25 cellular contexts compared by ENCODE assay signal in genomic region chr6:153145591-153145990, GRCh38. TPM values are rescaled to one million over a fixed set of nuclear protein-coding genes. Genes with fewer than 3 reads are reported as not detected.
DNase-seq lines count a peak whose midpoint lies in the region; ATAC-seq and TF ChIP-seq lines count a peak whose summit lies in the region.
"Had no signal": no experiment of that assay in that cellular context is flagged by ENCODE, and none has a peak within 500 bp of the region (broad histone marks: within the 10 kb centered on the region; RNA-seq: fewer than 3 reads in every experiment).

No MANE protein-coding gene starts in this region.

- no peak for TF ChIP-seq POLR2A in thyroid gland (IDR thresholded peaks at IDR 0.05)
- TF ChIP-seq POLR2A in right lobe of liver (IDR thresholded peaks at IDR 0.05) = no peak

- no peak for TF ChIP-seq CTCF in thyroid gland (IDR thresholded peaks at IDR 0.05)
- TF ChIP-seq CTCF in activated CD8-positive, alpha-beta T cell treated with anti-CD3 and anti-CD28 coated beads for 36 hours (IDR thresholded peaks at IDR 0.05) = no peak
- TF ChIP-seq CTCF in right lobe of liver (IDR thresholded peaks at IDR 0.05) = no peak

- H3K27ac Mint-ChIP-seq in activated CD8-positive, alpha-beta T cell treated with anti-CD3 and anti-CD28 coated beads for 36 hours = no peak overlapping the region
- H3K27ac Mint-ChIP-seq: activated naive CD8-positive, alpha-beta T cell treated with anti-CD3 and anti-CD28 coated beads for 36 hours; activated T-helper 17 cell treated with anti-CD3 and anti-CD28 coated beads, Interleukin-2, amount 50 U/mL, for 72 hours; CD8-positive, alpha-beta memory T cell; naive B cell had no signal

- H3K27ac ChIP-seq in thyroid gland = no peak overlapping the region
- H3K27ac ChIP-seq in right lobe of liver = no peak overlapping the region
- H3K27ac ChIP-seq: 22Rv1, SK-N-MC, WERI-Rb-1 had no signal

- no peaks in the 10 kb centered on the region for H3K36me3 Mint-ChIP-seq in activated CD8-positive, alpha-beta T cell treated with anti-CD3 and anti-CD28 coated beads for 36 hours (ENCODE audit: low read depth)
- H3K36me3 Mint-ChIP-seq: activated naive CD8-positive, alpha-beta T cell treated with anti-CD3 and anti-CD28 coated beads for 36 hours; CD8-positive, alpha-beta memory T cell; naive B cell had no signal

- no peaks in the 10 kb centered on the region for H3K4me1 ChIP-seq in thyroid gland
- no peaks in the 10 kb centered on the region for H3K4me1 ChIP-seq in right lobe of liver

- DNase-seq in NCI-H1417 (lab: John Stamatoyannopoulos, UW) = peak; percentile 17 to 92 (median 70)
- no peak for DNase-seq in NCI-H1417 treated with DMSO at 0.1 percent for 48 hours (lab: John Stamatoyannopoulos, UW)
- peak; percentile 97 for DNase-seq in NCI-H2029 (lab: John Stamatoyannopoulos, UW)
- peak; percentile 97 for DNase-seq in NCI-H748 (lab: John Stamatoyannopoulos, UW; ENCODE audit: unreplicated experiment)
- DNase-seq in thyroid gland = peak; percentile 19 to 38
- DNase-seq in activated CD8-positive, alpha-beta T cell treated with anti-CD3 and anti-CD28 coated beads for 36 hours = no peak
- no peak for DNase-seq in right lobe of liver
- DNase-seq: activated CD4-positive, alpha-beta T cell treated with anti-CD3 and anti-CD28 coated beads, Interleukin-2, amount 50 U/mL, for 1 hour; activated naive CD8-positive, alpha-beta T cell treated with anti-CD3 and anti-CD28 coated beads for 36 hours; AML-193; CD8-positive, alpha-beta memory T cell; HCEC 1CT; mesenchymal stem cell; naive B cell; occipital lobe; stimulated activated CD4-positive, alpha-beta T cell treated with anti-CD3 and anti-CD28 coated beads, Interleukin-4, amount 100 ng/mL, for 4 hours; stimulated activated naive CD8-positive, alpha-beta T cell treated with anti-CD3 and anti-CD28 coated beads, Interleukin-15, Interleukin-2, amounts not matched to agents 100 U/mL and 50 U/mL, for 24 hours; WERI-Rb-1 had no signal

- H3K27me3 Mint-ChIP-seq in activated CD8-positive, alpha-beta T cell treated with anti-CD3 and anti-CD28 coated beads for 36 hours = peaks cover 3% of the 10 kb centered on the region
- H3K27me3 Mint-ChIP-seq: IgD-negative memory B cell, naive B cell had no signal

- POLR2A ChIA-PET in activated CD8-positive, alpha-beta T cell treated with anti-CD3 and anti-CD28 coated beads for 36 hours (lab: Charles Lee) = no interaction called here

- H3K9me3 ChIP-seq in thyroid gland (no peaks in the 10 kb centered on the region), right lobe of liver (no peaks in the 10 kb centered on the region)

- H3K9me3 Mint-ChIP-seq in activated CD8-positive, alpha-beta T cell treated with anti-CD3 and anti-CD28 coated beads for 36 hours = peaks cover 2% of the 10 kb centered on the region
- H3K9me3 Mint-ChIP-seq: activated naive CD8-positive, alpha-beta T cell treated with anti-CD3 and anti-CD28 coated beads for 36 hours; central memory CD8-positive, alpha-beta T cell; IgD-negative memory B cell had no signal

- no peak overlapping the region for H3K4me3 ChIP-seq in thyroid gland (replicated peaks in 1 of 3)
- H3K4me3 ChIP-seq in right lobe of liver = no peak overlapping the region
- H3K4me3 ChIP-seq: SK-N-MC had no signal

- no peaks in the 10 kb centered on the region for H3K27me3 ChIP-seq in thyroid gland
- H3K27me3 ChIP-seq in right lobe of liver = no peaks in the 10 kb centered on the region

- intact Hi-C loops in thyroid gland (cut with DNase I) = no loop called here
- intact Hi-C loops in activated CD8-positive, alpha-beta T cell treated with anti-CD3 and anti-CD28 coated beads for 36 hours (cut with micrococcal nuclease) = no loop called here
- intact Hi-C loops in right lobe of liver (cut with DNase I) = no loop called here

- 18 to 36% methylated on average over 3 to 4 of the region's 4 CpGs for WGBS in thyroid gland, 2 donors
- 29% methylated on average over 3 of the region's 4 CpGs for WGBS in right lobe of liver (ENCODE audit: insufficient coverage, low coverage, low lambda C conversion rate, missing lambda C conversion rate)

- H3K4me3 Mint-ChIP-seq in activated CD8-positive, alpha-beta T cell treated with anti-CD3 and anti-CD28 coated beads for 36 hours = no peak overlapping the region
- H3K4me3 Mint-ChIP-seq: activated naive CD8-positive, alpha-beta T cell treated with anti-CD3 and anti-CD28 coated beads for 36 hours; activated T-helper 17 cell treated with anti-CD3 and anti-CD28 coated beads, Interleukin-2, amount 50 U/mL, for 72 hours; CD8-positive, alpha-beta memory T cell; central memory CD8-positive, alpha-beta T cell; IgD-negative memory B cell had no signal

- H3K4me1 Mint-ChIP-seq in activated CD8-positive, alpha-beta T cell treated with anti-CD3 and anti-CD28 coated beads for 36 hours (ENCODE audit: low read depth) = no peaks in the 10 kb centered on the region
- H3K4me1 Mint-ChIP-seq: activated naive CD8-positive, alpha-beta T cell treated with anti-CD3 and anti-CD28 coated beads for 36 hours; activated T-helper 17 cell treated with anti-CD3 and anti-CD28 coated beads, Interleukin-2, amount 50 U/mL, for 72 hours; CD8-positive, alpha-beta memory T cell; central memory CD8-positive, alpha-beta T cell; IgD-negative memory B cell; naive B cell had no signal

- H3K36me3 ChIP-seq in thyroid gland = no peaks in the 10 kb centered on the region
- no peaks in the 10 kb centered on the region for H3K36me3 ChIP-seq in right lobe of liver
- H3K36me3 ChIP-seq: WERI-Rb-1 had no signal

- no peak for ATAC-seq in activated CD8-positive, alpha-beta T cell treated with anti-CD3 and anti-CD28 coated beads for 36 hours
- no peak for ATAC-seq in right lobe of liver
- ATAC-seq in HG03565 (IDR thresholded peaks at IDR 0.05; ENCODE audit: unreplicated experiment) = no peak
- ATAC-seq: activated T-helper 17 cell treated with anti-CD3 and anti-CD28 coated beads, Interleukin-2, amount 50 U/mL, for 72 hours; stimulated activated naive CD8-positive, alpha-beta T cell treated with anti-CD3 and anti-CD28 coated beads, Interleukin-15, Interleukin-2, amounts not matched to agents 100 U/mL and 50 U/mL, for 24 hours had no signal

- CTCF ChIA-PET in activated CD8-positive, alpha-beta T cell treated with anti-CD3 and anti-CD28 coated beads for 36 hours (lab: Charles Lee) = no interaction called here

RNA-seq across cellular contexts. Expression of gene RGS17, which starts 14.5 kb away (rescaled TPM):
- total RNA-seq in thyroid gland (10 to 100 TPM in 1 of 4 donors, 1 to 10 TPM in 3; 1.2 to 18.6 (median 3.4) TPM), right lobe of liver (not detected)
- not detected for total RNA-seq in activated CD8-positive, alpha-beta T cell treated with anti-CD3 and anti-CD28 coated beads for 36 hours
- total RNA-seq: activated naive CD8-positive, alpha-beta T cell treated with anti-CD3 and anti-CD28 coated beads for 36 hours; T-helper 2 cell treated with Interferon-gamma antibody and Interleukin-4, amounts not matched to agents 100 ng/mL and 5 ng/mL, for 36 hours had no signal

Comparison
In these comparisons a context has a peak if more than half of its experiments do, and no peak if none do; other contexts are left out.
1. DNase-seq: peak in NCI-H1417 (3 of 3), NCI-H2029 (single experiment), NCI-H748 (single experiment) and thyroid gland (2 of 2); none in NCI-H1417 treated with DMSO at 0.1 percent for 48 hours (single experiment), activated CD8-positive, alpha-beta T cell treated with anti-CD3 and anti-CD28 coated beads for 36 hours (single experiment) and right lobe of liver (0 of 3).